Comparison of ENCODE assay signal across 36 cellular contexts in genomic region chr16:10525214-10525825, GRCh38. TPM values are rescaled to one million over a fixed set of nuclear protein-coding genes. Genes with fewer than 3 reads are reported as not detected.
"Had no signal": no experiment of that assay in that cellular context is flagged by ENCODE, and none has a peak within 500 bp of the region (broad histone marks: within the 10 kb centered on the region; RNA-seq: fewer than 3 reads in every experiment).

No MANE protein-coding gene starts in this region.

- ATAC-seq: activated CD8-positive, alpha-beta T cell treated with anti-CD3 and anti-CD28 coated beads for 36 hours; activated T-cell treated with anti-CD3 and anti-CD28 coated beads, Interleukin-2, amount 50 U/mL, for 72 hours; activated T-helper 17 cell treated with anti-CD3 and anti-CD28 coated beads, Interleukin-2, amount 50 U/mL, for 72 hours; body of pancreas; Panc1 had no signal

- H3K4me3 ChIP-seq: body of pancreas, breast epithelium, SJCRH30, SK-N-MC had no signal

- H3K4me3 Mint-ChIP-seq: activated CD4-positive, alpha-beta T cell treated with anti-CD3 and anti-CD28 coated beads, Interleukin-2, amount 10 ng/mL, durations not matched to agents 24 days and 14 days; activated CD8-positive, alpha-beta T cell treated with anti-CD3 and anti-CD28 coated beads for 36 hours; activated naive CD4-positive, alpha-beta T cell treated with anti-CD3 and anti-CD28 coated beads, Interleukin-2, amount 50 U/mL, for 24 hours; activated naive CD8-positive, alpha-beta T cell treated with anti-CD3 and anti-CD28 coated beads, Interleukin-2, amount 10 ng/mL, durations not matched to agents 7 days and 5 days; activated T-cell treated with anti-CD3 and anti-CD28 coated beads, Interleukin-2, amount 50 U/mL, for 72 hours; activated T-helper 17 cell treated with anti-CD3 and anti-CD28 coated beads, Interleukin-2, amount 50 U/mL, for 72 hours had no signal

- H3K27ac ChIP-seq: body of pancreas, breast epithelium, SJCRH30, SK-N-MC, WERI-Rb-1 had no signal

- H3K4me1 ChIP-seq: breast epithelium, SJCRH30 had no signal

- DNase-seq: activated CD4-positive, alpha-beta T cell treated with anti-CD3 and anti-CD28 coated beads, Interleukin-2, amount 10 ng/mL, durations not matched to agents 24 days and 14 days; activated CD4-positive, alpha-beta T cell treated with anti-CD3 and anti-CD28 coated beads, Interleukin-2, amount 50 U/mL, for 4 hours; activated CD4-positive, CD25-positive, alpha-beta regulatory T cell; activated CD8-positive, alpha-beta T cell treated with anti-CD3 and anti-CD28 coated beads for 36 hours; activated gamma-delta T cell; activated naive CD4-positive, alpha-beta T cell treated with Interleukin-2 at 50 U/mL for 16 hours; activated naive CD8-positive, alpha-beta T cell treated with anti-CD3 and anti-CD28 coated beads, Interleukin-2, amount 10 ng/mL, durations not matched to agents 7 days and 5 days; activated T-cell treated with anti-CD3 and anti-CD28 coated beads, Interleukin-2, amount 50 U/mL, for 1 hour; activated T-cell treated with anti-CD3 and anti-CD28 coated beads, Interleukin-2, amount 50 U/mL, for 72 hours; body of pancreas; caudate nucleus; Karpas-422; KBM-7; MM.1S; MV-4-11; NCI-H1092 treated with DMSO at 0.1 percent for 48 hours; NCI-H1417; NCI-H187 treated with DMSO at 0.1 percent for 48 hours; NCI-H2081; NCI-H2171 treated with DMSO at 0.1 percent for 48 hours; NCI-H2227 treated with DMSO at 0.1 percent for 48 hours; NCI-H446; NCI-H524; NCI-H69; SHP77; SJCRH30; T1000; WERI-Rb-1 had no signal

- H3K36me3 Mint-ChIP-seq: activated naive CD4-positive, alpha-beta T cell treated with anti-CD3 and anti-CD28 coated beads, Interleukin-2, amount 50 U/mL, for 24 hours; activated naive CD8-positive, alpha-beta T cell treated with anti-CD3 and anti-CD28 coated beads, Interleukin-2, amount 10 ng/mL, durations not matched to agents 7 days and 5 days had no signal

- H3K27me3 ChIP-seq: body of pancreas, breast epithelium, SJCRH30 had no signal

- H3K9me3 ChIP-seq: body of pancreas, breast epithelium, SJCRH30 had no signal

- H3K4me1 Mint-ChIP-seq: activated naive CD4-positive, alpha-beta T cell treated with anti-CD3 and anti-CD28 coated beads, Interleukin-2, amount 50 U/mL, for 24 hours; activated T-helper 17 cell treated with anti-CD3 and anti-CD28 coated beads, Interleukin-2, amount 50 U/mL, for 72 hours had no signal

- H3K27me3 Mint-ChIP-seq: activated CD4-positive, alpha-beta T cell treated with anti-CD3 and anti-CD28 coated beads, Interleukin-2, amount 10 ng/mL, durations not matched to agents 24 days and 14 days; activated naive CD8-positive, alpha-beta T cell treated with anti-CD3 and anti-CD28 coated beads, Interleukin-2, amount 10 ng/mL, durations not matched to agents 7 days and 5 days; activated T-helper 17 cell treated with anti-CD3 and anti-CD28 coated beads, Interleukin-2, amount 50 U/mL, for 72 hours had no signal

- H3K9me3 Mint-ChIP-seq: activated CD4-positive, alpha-beta T cell treated with anti-CD3 and anti-CD28 coated beads, Interleukin-2, amount 10 ng/mL, durations not matched to agents 24 days and 14 days; activated CD8-positive, alpha-beta T cell treated with anti-CD3 and anti-CD28 coated beads for 36 hours; activated naive CD4-positive, alpha-beta T cell treated with anti-CD3 and anti-CD28 coated beads, Interleukin-2, amount 50 U/mL, for 24 hours; activated naive CD8-positive, alpha-beta T cell treated with anti-CD3 and anti-CD28 coated beads, Interleukin-2, amount 10 ng/mL, durations not matched to agents 7 days and 5 days; activated T-cell treated with anti-CD3 and anti-CD28 coated beads, Interleukin-2, amount 50 U/mL, for 72 hours; activated T-helper 17 cell treated with anti-CD3 and anti-CD28 coated beads, Interleukin-2, amount 50 U/mL, for 72 hours had no signal

- H3K27ac Mint-ChIP-seq: activated CD4-positive, alpha-beta T cell treated with anti-CD3 and anti-CD28 coated beads, Interleukin-2, amount 10 ng/mL, durations not matched to agents 24 days and 14 days; activated CD8-positive, alpha-beta T cell treated with anti-CD3 and anti-CD28 coated beads for 36 hours; activated naive CD4-positive, alpha-beta T cell treated with anti-CD3 and anti-CD28 coated beads, Interleukin-2, amount 50 U/mL, for 24 hours; activated naive CD8-positive, alpha-beta T cell treated with anti-CD3 and anti-CD28 coated beads, Interleukin-2, amount 10 ng/mL, durations not matched to agents 7 days and 5 days; activated T-cell treated with anti-CD3 and anti-CD28 coated beads, Interleukin-2, amount 50 U/mL, for 72 hours; activated T-helper 17 cell treated with anti-CD3 and anti-CD28 coated beads, Interleukin-2, amount 50 U/mL, for 72 hours had no signal

- H3K36me3 ChIP-seq: breast epithelium, SJCRH30, WERI-Rb-1 had no signal

RNA-seq across cellular contexts. Expression of gene EMP2, which starts 55.1 kb away (rescaled TPM):
- total RNA-seq: activated CD4-positive, alpha-beta T cell treated with anti-CD3 and anti-CD28 coated beads, Interleukin-2, amount 10 ng/mL, durations not matched to agents 24 days and 14 days; activated CD8-positive, alpha-beta memory T cell treated with anti-CD3 and anti-CD28 coated beads for 36 hours; activated CD8-positive, alpha-beta T cell treated with anti-CD3 and anti-CD28 coated beads for 36 hours; activated naive CD8-positive, alpha-beta T cell treated with anti-CD3 and anti-CD28 coated beads, Interleukin-2, amount 10 ng/mL, durations not matched to agents 7 days and 5 days; T-helper 1 cell treated with Interleukin-12 subunit alpha and Interleukin-12 subunit beta and Interleukin-4 antibody, amounts not matched to agents 30 ng/mL and 1 ng/mL, for 36 hours; T-helper 2 cell treated with Interferon-gamma antibody and Interleukin-4, amounts not matched to agents 100 ng/mL and 5 ng/mL, for 36 hours had no signal
